1 cellular context compared by ENCODE assay signal in the genomic region with DNA sequence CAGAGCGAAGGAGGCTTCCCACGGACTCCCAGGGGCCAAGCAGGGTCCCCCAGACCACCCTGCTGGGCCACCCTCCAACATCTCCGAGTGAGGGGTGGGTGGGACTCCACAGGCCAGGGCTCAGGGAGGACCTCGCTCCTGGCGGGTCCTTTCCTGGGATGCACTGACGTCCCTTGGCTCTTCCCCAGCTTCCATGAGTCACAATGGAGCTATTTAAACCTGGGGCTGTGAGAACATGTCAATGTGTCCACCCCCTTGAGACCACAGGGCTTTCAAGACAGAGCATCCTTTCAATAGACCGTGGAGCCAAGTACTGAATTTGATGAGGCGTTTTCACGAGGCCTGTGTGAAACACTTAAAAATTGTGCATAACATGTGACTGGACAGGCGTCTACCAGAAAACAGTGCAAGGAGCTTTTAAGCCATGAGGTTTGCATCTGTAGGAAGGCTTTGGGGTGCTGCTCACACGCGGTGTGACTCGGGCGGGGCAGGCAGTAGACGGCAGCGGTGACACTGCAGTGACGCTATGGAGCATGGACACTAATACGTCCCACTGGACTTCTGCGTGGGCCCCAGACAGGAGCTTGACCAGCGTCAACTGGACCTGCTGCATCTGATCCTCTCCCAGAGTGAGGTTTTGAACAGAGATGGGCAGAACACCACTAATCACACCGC.
TF ChIP-seq lines count a peak whose summit lies in the region.

No MANE protein-coding gene starts in this region.

TF ChIP-seq in GM23338, 12 proteins besides CTCF, POLR2A, EP300 and RAD21:
- TF ChIP-seq, protein P1, sequence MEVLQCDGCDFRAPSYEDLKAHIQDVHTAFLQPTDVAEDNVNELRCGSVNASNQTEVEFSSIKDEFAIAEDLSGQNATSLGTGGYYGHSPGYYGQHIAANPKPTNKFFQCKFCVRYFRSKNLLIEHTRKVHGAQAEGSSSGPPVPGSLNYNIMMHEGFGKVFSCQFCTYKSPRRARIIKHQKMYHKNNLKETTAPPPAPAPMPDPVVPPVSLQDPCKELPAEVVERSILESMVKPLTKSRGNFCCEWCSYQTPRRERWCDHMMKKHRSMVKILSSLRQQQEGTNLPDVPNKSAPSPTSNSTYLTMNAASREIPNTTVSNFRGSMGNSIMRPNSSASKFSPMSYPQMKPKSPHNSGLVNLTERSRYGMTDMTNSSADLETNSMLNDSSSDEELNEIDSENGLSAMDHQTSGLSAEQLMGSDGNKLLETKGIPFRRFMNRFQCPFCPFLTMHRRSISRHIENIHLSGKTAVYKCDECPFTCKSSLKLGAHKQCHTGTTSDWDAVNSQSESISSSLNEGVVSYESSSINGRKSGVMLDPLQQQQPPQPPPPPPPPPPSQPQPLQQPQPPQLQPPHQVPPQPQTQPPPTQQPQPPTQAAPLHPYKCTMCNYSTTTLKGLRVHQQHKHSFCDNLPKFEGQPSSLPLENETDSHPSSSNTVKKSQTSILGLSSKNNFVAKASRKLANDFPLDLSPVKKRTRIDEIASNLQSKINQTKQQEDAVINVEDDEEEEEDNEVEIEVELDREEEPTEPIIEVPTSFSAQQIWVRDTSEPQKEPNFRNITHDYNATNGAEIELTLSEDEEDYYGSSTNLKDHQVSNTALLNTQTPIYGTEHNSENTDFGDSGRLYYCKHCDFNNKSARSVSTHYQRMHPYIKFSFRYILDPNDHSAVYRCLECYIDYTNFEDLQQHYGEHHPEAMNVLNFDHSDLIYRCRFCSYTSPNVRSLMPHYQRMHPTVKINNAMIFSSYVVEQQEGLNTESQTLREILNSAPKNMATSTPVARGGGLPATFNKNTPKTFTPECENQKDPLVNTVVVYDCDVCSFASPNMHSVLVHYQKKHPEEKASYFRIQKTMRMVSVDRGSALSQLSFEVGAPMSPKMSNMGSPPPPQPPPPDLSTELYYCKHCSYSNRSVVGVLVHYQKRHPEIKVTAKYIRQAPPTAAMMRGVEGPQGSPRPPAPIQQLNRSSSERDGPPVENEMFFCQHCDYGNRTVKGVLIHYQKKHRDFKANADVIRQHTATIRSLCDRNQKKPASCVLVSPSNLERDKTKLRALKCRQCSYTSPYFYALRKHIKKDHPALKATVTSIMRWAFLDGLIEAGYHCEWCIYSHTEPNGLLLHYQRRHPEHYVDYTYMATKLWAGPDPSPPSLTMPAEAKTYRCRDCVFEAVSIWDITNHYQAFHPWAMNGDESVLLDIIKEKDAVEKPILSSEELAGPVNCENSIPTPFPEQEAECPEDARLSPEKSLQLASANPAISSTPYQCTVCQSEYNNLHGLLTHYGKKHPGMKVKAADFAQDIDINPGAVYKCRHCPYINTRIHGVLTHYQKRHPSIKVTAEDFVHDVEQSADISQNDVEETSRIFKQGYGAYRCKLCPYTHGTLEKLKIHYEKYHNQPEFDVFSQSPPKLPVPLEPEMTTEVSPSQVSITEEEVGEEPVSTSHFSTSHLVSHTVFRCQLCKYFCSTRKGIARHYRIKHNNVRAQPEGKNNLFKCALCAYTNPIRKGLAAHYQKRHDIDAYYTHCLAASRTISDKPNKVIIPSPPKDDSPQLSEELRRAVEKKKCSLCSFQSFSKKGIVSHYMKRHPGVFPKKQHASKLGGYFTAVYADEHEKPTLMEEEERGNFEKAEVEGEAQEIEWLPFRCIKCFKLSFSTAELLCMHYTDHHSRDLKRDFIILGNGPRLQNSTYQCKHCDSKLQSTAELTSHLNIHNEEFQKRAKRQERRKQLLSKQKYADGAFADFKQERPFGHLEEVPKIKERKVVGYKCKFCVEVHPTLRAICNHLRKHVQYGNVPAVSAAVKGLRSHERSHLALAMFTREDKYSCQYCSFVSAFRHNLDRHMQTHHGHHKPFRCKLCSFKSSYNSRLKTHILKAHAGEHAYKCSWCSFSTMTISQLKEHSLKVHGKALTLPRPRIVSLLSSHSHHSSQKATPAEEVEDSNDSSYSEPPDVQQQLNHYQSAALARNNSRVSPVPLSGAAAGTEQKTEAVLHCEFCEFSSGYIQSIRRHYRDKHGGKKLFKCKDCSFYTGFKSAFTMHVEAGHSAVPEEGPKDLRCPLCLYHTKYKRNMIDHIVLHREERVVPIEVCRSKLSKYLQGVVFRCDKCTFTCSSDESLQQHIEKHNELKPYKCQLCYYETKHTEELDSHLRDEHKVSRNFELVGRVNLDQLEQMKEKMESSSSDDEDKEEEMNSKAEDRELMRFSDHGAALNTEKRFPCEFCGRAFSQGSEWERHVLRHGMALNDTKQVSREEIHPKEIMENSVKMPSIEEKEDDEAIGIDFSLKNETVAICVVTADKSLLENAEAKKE (CRISPR knock-in tag; IDR thresholded peaks at IDR 0.05): no peak
